23 cellular contexts compared by ENCODE assay signal in the genomic region with DNA sequence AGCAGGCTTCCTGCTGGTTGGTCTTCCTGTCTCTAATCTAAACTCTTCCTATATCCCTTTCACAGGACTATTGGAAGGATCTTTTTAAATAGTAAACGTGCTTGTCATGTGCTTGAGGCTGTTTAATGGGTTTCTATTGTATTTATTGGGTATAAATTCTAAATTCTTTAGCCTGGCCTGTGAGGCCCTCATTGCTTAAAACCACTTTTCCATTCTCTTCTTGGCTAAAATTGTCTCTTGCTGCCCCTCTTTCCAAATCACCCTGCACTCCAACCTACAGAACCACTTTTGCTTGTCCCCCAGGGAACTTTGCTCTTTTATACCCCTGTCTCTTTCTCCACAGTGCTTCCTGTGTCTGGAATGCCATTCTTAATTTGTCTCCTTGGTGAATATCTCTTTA. TPM values are rescaled to one million over a fixed set of nuclear protein-coding genes. Genes with fewer than 3 reads are reported as not detected.
"Had no signal": no experiment of that assay in that cellular context is flagged by ENCODE, and none has a peak within 500 bp of the region (broad histone marks: within the 10 kb centered on the region; RNA-seq: fewer than 3 reads in every experiment).

No MANE protein-coding gene starts in this region.

- H3K4me1 ChIP-seq: body of pancreas, gastrocnemius medialis, prostate gland, testis, upper lobe of left lung had no signal

- H3K27me3 ChIP-seq: body of pancreas, cardiac muscle cell, esophagus muscularis mucosa, gastrocnemius medialis, ovary, testis, upper lobe of left lung had no signal

- DNase-seq: activated CD4-positive, alpha-beta T cell treated with anti-CD3 and anti-CD28 coated beads for 1 hour; activated CD4-positive, alpha-beta T cell treated with anti-CD3 and anti-CD28 coated beads, Interleukin-2, amount 50 U/mL, for 1 hour; activated CD8-positive, alpha-beta T cell treated with anti-CD3 and anti-CD28 coated beads, Interleukin-2, amount 10 ng/mL, durations not matched to agents 7 days and 5 days; activated gamma-delta T cell treated with Interleukin-2 at 50 U/mL for 16 hours; anterior cingulate cortex; body of pancreas; dermis blood vessel endothelial cell; effector CD8-positive, alpha-beta T cell; gastrocnemius medialis; hypothalamus; naive B cell; ovary; stimulated activated CD4-positive, alpha-beta T cell treated with anti-CD3 and anti-CD28 coated beads, Interleukin-2, amount 100 ng/mL, for 48 hours; stimulated activated CD8-positive, alpha-beta memory T cell treated with anti-CD3 and anti-CD28 coated beads, Interleukin-4, amount 100 ng/mL, for 48 hours; stimulated activated naive CD4-positive, alpha-beta T cell; T-cell; testis; upper lobe of left lung; WERI-Rb-1 had no signal

- H3K9me3 ChIP-seq: esophagus muscularis mucosa, gastrocnemius medialis, ovary, prostate gland, testis had no signal

- H3K36me3 ChIP-seq: cardiac muscle cell, esophagus muscularis mucosa, gastrocnemius medialis, ovary, prostate gland, upper lobe of left lung, WERI-Rb-1 had no signal

- H3K4me3 ChIP-seq: body of pancreas, cardiac muscle cell, esophagus muscularis mucosa, gastrocnemius medialis, ovary, prostate gland, testis, upper lobe of left lung had no signal

- H3K27ac ChIP-seq: body of pancreas, cardiac muscle cell, esophagus muscularis mucosa, gastrocnemius medialis, ovary, prostate gland, testis, upper lobe of left lung, WERI-Rb-1 had no signal

RNA-seq across cellular contexts. Expression of gene MUC15, which starts 46.4 kb away (rescaled TPM):
- polyA plus RNA-seq: cardiac muscle cell, liver had no signal
